30 cellular contexts compared by ENCODE assay signal in the genomic region with DNA sequence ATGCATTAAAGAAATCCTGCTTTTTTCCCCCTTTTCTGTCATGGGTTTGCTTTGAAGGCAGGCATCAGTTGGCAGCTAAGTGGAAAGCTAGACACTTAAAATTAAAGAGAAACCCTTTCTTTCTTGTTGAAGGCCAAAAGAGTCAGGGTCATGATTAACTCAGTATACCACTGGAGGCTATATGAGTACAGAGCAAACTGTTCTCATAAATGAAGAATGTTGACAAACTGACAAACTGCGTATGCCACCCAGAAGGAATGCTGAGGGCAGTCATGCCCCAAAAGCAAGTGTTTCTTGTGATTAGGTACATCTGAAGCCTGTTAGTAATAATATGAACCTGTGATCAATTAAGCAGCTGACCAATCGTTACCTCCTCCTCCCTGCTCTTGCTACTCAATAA. TPM values are rescaled to one million over a fixed set of nuclear protein-coding genes. Genes with fewer than 3 reads are reported as not detected.
"Had no signal": no experiment of that assay in that cellular context is flagged by ENCODE, and none has a peak within 500 bp of the region (broad histone marks: within the 10 kb centered on the region; RNA-seq: fewer than 3 reads in every experiment).

No MANE protein-coding gene starts in this region.

- DNase-seq: activated B cell treated with CpG ODN at 0.5 μM for 24 hours; activated CD4-positive, alpha-beta T cell treated with anti-CD3 and anti-CD28 coated beads for 48 hours; activated CD4-positive, alpha-beta T cell treated with anti-CD3 and anti-CD28 coated beads, Interleukin-2, amount 50 U/mL, for 4 hours; activated CD4-positive, CD25-positive, alpha-beta regulatory T cell treated with anti-CD3 and anti-CD28 coated beads, Interleukin-2, amount 50 U/mL, for 72 hours; activated CD8-positive, alpha-beta T cell treated with anti-CD3 and anti-CD28 coated beads for 36 hours; activated effector memory CD4-positive, alpha-beta T cell treated with anti-CD3 and anti-CD28 coated beads, Interleukin-2, amount 50 U/mL, for 16 hours; activated naive CD4-positive, alpha-beta T cell; activated naive CD4-positive, alpha-beta T cell treated with anti-CD3 and anti-CD28 coated beads, Interleukin-2, amount 50 U/mL, for 16 hours; activated naive CD8-positive, alpha-beta T cell treated with anti-CD3 and anti-CD28 coated beads for 36 hours; activated T-cell treated with anti-CD3 and anti-CD28 coated beads, Interleukin-2, amount 50 U/mL, for 1 hour; activated T-cell treated with anti-CD3 and anti-CD28 coated beads, Interleukin-2, amount 50 U/mL, for 72 hours; amygdala; NCI-H1105; NCI-H1417 treated with DMSO at 0.1 percent for 48 hours; NCI-H1930; NCI-H2081 treated with DMSO at 0.1 percent for 48 hours; NCI-H226; NCI-H446 treated with DMSO at 0.1 percent for 48 hours; NCI-H524; NCI-H69; Right ventricle myocardium superior; SW 1271; T-helper 1 cell; T-helper 2 cell; T-helper 9 cell had no signal

- H3K27ac ChIP-seq: ascending aorta, VCaP had no signal

- H3K9me3 ChIP-seq: ascending aorta had no signal

- H3K27me3 ChIP-seq: ascending aorta had no signal

- H3K36me3 ChIP-seq: ascending aorta had no signal

- H3K4me1 ChIP-seq: ascending aorta had no signal

- ATAC-seq: activated CD8-positive, alpha-beta T cell treated with anti-CD3 and anti-CD28 coated beads for 36 hours; activated T-cell treated with anti-CD3 and anti-CD28 coated beads, Interleukin-2, amount 50 U/mL, for 72 hours; activated T-helper 17 cell treated with anti-CD3 and anti-CD28 coated beads, Interleukin-2, amount 50 U/mL, for 72 hours had no signal

- H3K4me3 ChIP-seq: ascending aorta had no signal

RNA-seq across cellular contexts. Expression of gene COL6A6, which starts 43.6 kb away (rescaled TPM):
- total RNA-seq: activated B cell treated with CpG ODN at 0.5 μM for 24 hours; activated CD8-positive, alpha-beta memory T cell treated with anti-CD3 and anti-CD28 coated beads for 36 hours; activated CD8-positive, alpha-beta T cell treated with anti-CD3 and anti-CD28 coated beads for 36 hours; activated naive CD8-positive, alpha-beta T cell treated with anti-CD3 and anti-CD28 coated beads for 36 hours; activated T-cell treated with anti-CD3 and anti-CD28 coated beads, Interleukin-2, amount 50 U/mL, for 72 hours; activated T-helper 17 cell treated with anti-CD3 and anti-CD28 coated beads, Interleukin-2, amount 50 U/mL, for 72 hours; ascending aorta; M059J had no signal
